8 cellular contexts compared by ENCODE assay signal in genomic region chr5:116574682-116575634, GRCh38. TPM values are rescaled to one million over a fixed set of nuclear protein-coding genes. Genes with fewer than 3 reads are reported as not detected.
DNase-seq lines count a peak whose midpoint lies in the region; FAIRE-seq and TF ChIP-seq lines count a peak whose summit lies in the region.

A gene with protein sequence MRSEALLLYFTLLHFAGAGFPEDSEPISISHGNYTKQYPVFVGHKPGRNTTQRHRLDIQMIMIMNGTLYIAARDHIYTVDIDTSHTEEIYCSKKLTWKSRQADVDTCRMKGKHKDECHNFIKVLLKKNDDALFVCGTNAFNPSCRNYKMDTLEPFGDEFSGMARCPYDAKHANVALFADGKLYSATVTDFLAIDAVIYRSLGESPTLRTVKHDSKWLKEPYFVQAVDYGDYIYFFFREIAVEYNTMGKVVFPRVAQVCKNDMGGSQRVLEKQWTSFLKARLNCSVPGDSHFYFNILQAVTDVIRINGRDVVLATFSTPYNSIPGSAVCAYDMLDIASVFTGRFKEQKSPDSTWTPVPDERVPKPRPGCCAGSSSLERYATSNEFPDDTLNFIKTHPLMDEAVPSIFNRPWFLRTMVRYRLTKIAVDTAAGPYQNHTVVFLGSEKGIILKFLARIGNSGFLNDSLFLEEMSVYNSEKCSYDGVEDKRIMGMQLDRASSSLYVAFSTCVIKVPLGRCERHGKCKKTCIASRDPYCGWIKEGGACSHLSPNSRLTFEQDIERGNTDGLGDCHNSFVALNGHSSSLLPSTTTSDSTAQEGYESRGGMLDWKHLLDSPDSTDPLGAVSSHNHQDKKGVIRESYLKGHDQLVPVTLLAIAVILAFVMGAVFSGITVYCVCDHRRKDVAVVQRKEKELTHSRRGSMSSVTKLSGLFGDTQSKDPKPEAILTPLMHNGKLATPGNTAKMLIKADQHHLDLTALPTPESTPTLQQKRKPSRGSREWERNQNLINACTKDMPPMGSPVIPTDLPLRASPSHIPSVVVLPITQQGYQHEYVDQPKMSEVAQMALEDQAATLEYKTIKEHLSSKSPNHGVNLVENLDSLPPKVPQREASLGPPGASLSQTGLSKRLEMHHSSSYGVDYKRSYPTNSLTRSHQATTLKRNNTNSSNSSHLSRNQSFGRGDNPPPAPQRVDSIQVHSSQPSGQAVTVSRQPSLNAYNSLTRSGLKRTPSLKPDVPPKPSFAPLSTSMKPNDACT (minus strand): TSS chr5:116574823. CDS start chr5:116504944, 69,879 bp downstream.

- peaks cover 11% of the 10 kb centered on the region for H3K4me1 ChIP-seq in keratinocyte (ENCODE audit: control insufficient read depth, extremely low read depth, insufficient read depth, low read length)
- H3K4me1 ChIP-seq in smooth muscle cell (ENCODE audit: low read depth), result peaks cover 15% of the 10 kb centered on the region

- H4K20me1 ChIP-seq in keratinocyte (ENCODE audit: control insufficient read depth, extremely low read depth, insufficient read depth, low read length) (no peaks in the 10 kb centered on the region), smooth muscle cell (ENCODE audit: low read depth) (peaks cover 23% of the 10 kb centered on the region)

- FAIRE-seq in keratinocyte (lab: Jason Lieb, UNC), result peak; percentile 5

- no peak for TF ChIP-seq CTCF in HFFc6 (IDR thresholded peaks at IDR 0.05)
- TF ChIP-seq CTCF in choroid plexus epithelial cell (conservative IDR thresholded peaks at IDR 0.05; ENCODE audit: low read depth, low read length), result no peak
- peak in 1 of 3 experiments; percentile 30 for TF ChIP-seq CTCF in keratinocyte (optimal IDR thresholded peaks at IDR 0.05 in 1 of 3, IDR thresholded peaks at IDR 0.05 in 1 of 3, conservative IDR thresholded peaks at IDR 0.05 in 1 of 3; ENCODE audit: extremely low read depth in 1 of 3, insufficient read depth in 2 of 3, low read length in 3 of 3)
- no peak for TF ChIP-seq CTCF in smooth muscle cell (IDR thresholded peaks at IDR 0.05; ENCODE audit: borderline replicate concordance, insufficient read depth, poor library complexity, severe bottlenecking)

- no peaks in the 10 kb centered on the region for H3K36me3 Mint-ChIP-seq in HFFc6 (ENCODE audit: low read depth)

- H3K9me3 ChIP-seq in keratinocyte (ENCODE audit: control insufficient read depth, low read depth, low read length) (no peaks in the 10 kb centered on the region), smooth muscle cell (replicated peaks; ENCODE audit: low read depth) (no peaks in the 10 kb centered on the region)

- H3K4me2 ChIP-seq in keratinocyte (ENCODE audit: control insufficient read depth, extremely low read depth, insufficient read depth, low read depth, low read length) (peak within 1 kb of the TSS; percentile 100), smooth muscle cell (peak within 1 kb of the TSS; percentile 88)

- H3K36me3 ChIP-seq in keratinocyte (ENCODE audit: control insufficient read depth in 2 of 2, extremely low read depth in 1 of 2, insufficient read depth in 2 of 2, low read length in 2 of 2), result no peaks in the 10 kb centered on the region
- H3K36me3 ChIP-seq in smooth muscle cell (ENCODE audit: low read depth), result no peaks in the 10 kb centered on the region

- DNase-seq in NCI-H1436 (lab: John Stamatoyannopoulos, UW), result peak; percentile 68
- no peak for DNase-seq in NCI-H1436 treated with DMSO at 0.1 percent for 48 hours (lab: John Stamatoyannopoulos, UW)
- peak; percentile 69 for DNase-seq in HFFc6
- DNase-seq in MV-4-11 (lab: John Stamatoyannopoulos, UW), result peak; percentile 65
- peak; percentile 76 to 83 for DNase-seq in SW 1271 (lab: John Stamatoyannopoulos, UW)
- peak; percentile 89 for DNase-seq in choroid plexus epithelial cell (ENCODE audit: low read depth)
- peak; percentile 62 for DNase-seq in keratinocyte (ENCODE audit: low read depth, low spot score)
- peak; percentile 75 for DNase-seq in smooth muscle cell (lab: John Stamatoyannopoulos, UW; ENCODE audit: unreplicated experiment)

- H3K9ac ChIP-seq in keratinocyte (ENCODE audit: control insufficient read depth, extremely low read depth, insufficient read depth, low read length), result peak within 1 kb of the TSS; percentile 76
- peak within 1 kb of the TSS; percentile 37 for H3K9ac ChIP-seq in smooth muscle cell (ENCODE audit: low read depth)

- H3K27ac Mint-ChIP-seq in HFFc6, result no peak within 1 kb of the TSS

- H3K9me1 ChIP-seq in keratinocyte (ENCODE audit: control insufficient read depth, extremely low read depth, insufficient read depth, low read length), result no peaks in the 10 kb centered on the region

- H3K4me1 Mint-ChIP-seq in HFFc6 (ENCODE audit: low read depth), result peaks cover 13% of the 10 kb centered on the region

- H3K27ac ChIP-seq in keratinocyte (ENCODE audit: control insufficient read depth, insufficient read depth, low read length) (peak within 1 kb of the TSS; percentile 60), smooth muscle cell (ENCODE audit: low read depth) (peak within 1 kb of the TSS; percentile 40)

- peaks cover 36% of the 10 kb centered on the region for H3K27me3 Mint-ChIP-seq in HFFc6 (ENCODE audit: insufficient read depth)

- no peaks in the 10 kb centered on the region for H3K9me3 Mint-ChIP-seq in HFFc6

- H3K4me3 ChIP-seq in choroid plexus epithelial cell (ENCODE audit: low read depth, low read length), result peak within 1 kb of the TSS; percentile 68
- H3K4me3 ChIP-seq in keratinocyte (ENCODE audit: control insufficient read depth in 2 of 3, extremely low read depth in 1 of 3, insufficient read depth in 2 of 3, low read depth in 1 of 3, low read length in 3 of 3), result peak within 1 kb of the TSS; percentile 44 to 85 (median 82)
- H3K4me3 ChIP-seq in smooth muscle cell, result peak within 1 kb of the TSS; percentile 66

- peaks cover 34% of the 10 kb centered on the region for H3K27me3 ChIP-seq in keratinocyte (ENCODE audit: control insufficient read depth, extremely low read depth, insufficient read depth, low read length)
- no peaks in the 10 kb centered on the region for H3K27me3 ChIP-seq in smooth muscle cell (ENCODE audit: low read depth)

- H3F3A ChIP-seq in smooth muscle cell (ENCODE audit: low read depth), result no peaks in the 10 kb centered on the region

- peak within 1 kb of the TSS; percentile 87 for H3K4me3 Mint-ChIP-seq in HFFc6

- H2AFZ ChIP-seq in keratinocyte (ENCODE audit: control insufficient read depth, low read length) (peak within 1 kb of the TSS; percentile 90), smooth muscle cell (ENCODE audit: low read depth) (peak within 1 kb of the TSS; percentile 83)

- dilution Hi-C loops in keratinocyte (cut with MboI; ENCODE audit: extremely low pct_ligation_motif_present, low sequenced_read_pairs), result no loop called here

- WGBS in smooth muscle cell (ENCODE audit: low lambda C conversion rate), result under 1% methylated on average over 59 of the region's 61 CpGs

- H3K79me2 ChIP-seq in keratinocyte (ENCODE audit: control insufficient read depth, insufficient read depth, low read length) (no peaks in the 10 kb centered on the region), smooth muscle cell (ENCODE audit: low read depth) (peaks cover 32% of the 10 kb centered on the region)

RNA-seq across cellular contexts. Expression of the gene that starts here (rescaled TPM):
- under 1 TPM; 0.20 to 0.76 (median 0.44) TPM for total RNA-seq in HFFc6 (2021; fragmentation: NEBNext Ultra II Directional; extraction: Animal tissue kit (Norgen Biotek cat#: 25700))
- polyA plus RNA-seq in keratinocyte, result 0.53 to 0.84 TPM (median 0.68 TPM) in 3 replicates
- polyA plus RNA-seq in keratinocyte (2011; ENCODE audit: low read depth), result 0.32 TPM
- 0.31 and 0.43 TPM in 2 replicates for polyA plus RNA-seq in keratinocyte (2011; cell fraction: cytosol; rRNA removed)
- polyA plus RNA-seq in keratinocyte (2011; cell fraction: nucleus; rRNA removed), result 2.8 and 3.4 TPM in 2 replicates
- polyA plus RNA-seq in keratinocyte (2012; ENCODE audit: low replicate concordance), result 0.73 and 1.1 TPM in 2 replicates
- 1.0 to 7.9 TPM (median 1.8 TPM) in 3 replicates for polyA minus RNA-seq in keratinocyte
- polyA minus RNA-seq in keratinocyte (2011; cell fraction: cytosol; rRNA and poly(A)+ RNA removed), result 1.5 TPM
- polyA minus RNA-seq in keratinocyte (2011; cell fraction: nucleus; rRNA and poly(A)+ RNA removed), result 5.5 and 6.9 TPM in 2 replicates
- total RNA-seq in smooth muscle cell, result 9.9 and 12.9 TPM in 2 replicates
- polyA plus RNA-seq in smooth muscle cell, result 6.3 and 12.0 TPM in 2 replicates

Comparison
In these comparisons a context has a peak if more than half of its experiments do, and no peak if none do; other contexts are left out.
1. Peak in DNase-seq in HFFc6; RNA of the gene not detected or under 1 TPM.